Comparison of ENCODE assay signal across 1 cellular context in the genomic region with DNA sequence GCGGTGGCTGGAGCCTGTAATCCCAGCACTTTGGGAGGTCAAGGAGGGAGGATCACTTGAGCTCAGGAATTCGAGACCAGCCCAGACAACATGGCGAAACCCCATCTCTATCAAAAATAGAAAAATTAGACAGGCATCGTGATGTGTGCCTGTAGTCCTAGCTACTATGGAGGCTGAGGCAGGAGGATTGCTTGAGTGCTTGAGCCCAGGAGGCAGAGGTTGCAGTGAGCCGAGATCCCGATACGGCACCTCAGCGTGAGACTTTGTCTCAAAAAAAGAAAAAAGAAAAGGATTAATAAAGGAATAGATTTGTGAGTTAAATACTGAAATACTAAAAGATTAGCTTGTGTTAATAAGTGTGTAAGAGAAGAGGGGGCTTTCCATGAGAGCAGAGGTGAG.
TF ChIP-seq lines count a peak whose summit lies in the region.

No MANE protein-coding gene starts in this region.

TF ChIP-seq in H1, 55 proteins besides CTCF, POLR2A, EP300 and RAD21 (continued from another document):
- TF ChIP-seq RXRA (IDR thresholded peaks at IDR 0.05; ENCODE audit: insufficient read depth, low read depth, low read length) (no peak), HDAC6 (IDR thresholded peaks at IDR 0.05; ENCODE audit: low read depth, low read length) (no peak), TCF12 (IDR thresholded peaks at IDR 0.05; ENCODE audit: low read depth, low read length) (no peak), RBBP5 (IDR thresholded peaks at IDR 0.05; ENCODE audit: borderline replicate concordance, low read depth, low read length) (no peak), BACH1 (IDR thresholded peaks at IDR 0.05; ENCODE audit: low read length) (no peak), EZH2 (IDR thresholded peaks at IDR 0.05; ENCODE audit: low read depth, low read length, severe bottlenecking) (no peak), BCL11A (IDR thresholded peaks at IDR 0.05; ENCODE audit: low read depth in 2 of 2, low read length in 2 of 2) (no peak), ZNF274 (IDR thresholded peaks at IDR 0.05; ENCODE audit: borderline replicate concordance, extremely low read depth, low read length) (no peak), MAFK (IDR thresholded peaks at IDR 0.05; ENCODE audit: low read depth, low read length) (no peak), TAF7 (optimal IDR thresholded peaks at IDR 0.05; ENCODE audit: borderline replicate concordance, low read depth, low read length) (no peak)
- TF ChIP-seq, protein P1, sequence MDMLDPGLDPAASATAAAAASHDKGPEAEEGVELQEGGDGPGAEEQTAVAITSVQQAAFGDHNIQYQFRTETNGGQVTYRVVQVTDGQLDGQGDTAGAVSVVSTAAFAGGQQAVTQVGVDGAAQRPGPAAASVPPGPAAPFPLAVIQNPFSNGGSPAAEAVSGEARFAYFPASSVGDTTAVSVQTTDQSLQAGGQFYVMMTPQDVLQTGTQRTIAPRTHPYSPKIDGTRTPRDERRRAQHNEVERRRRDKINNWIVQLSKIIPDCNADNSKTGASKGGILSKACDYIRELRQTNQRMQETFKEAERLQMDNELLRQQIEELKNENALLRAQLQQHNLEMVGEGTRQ (IDR thresholded peaks at IDR 0.05; ENCODE audit: low read length) = no peak
